Comparison of ENCODE assay signal across 8 cellular contexts in the genomic region with DNA sequence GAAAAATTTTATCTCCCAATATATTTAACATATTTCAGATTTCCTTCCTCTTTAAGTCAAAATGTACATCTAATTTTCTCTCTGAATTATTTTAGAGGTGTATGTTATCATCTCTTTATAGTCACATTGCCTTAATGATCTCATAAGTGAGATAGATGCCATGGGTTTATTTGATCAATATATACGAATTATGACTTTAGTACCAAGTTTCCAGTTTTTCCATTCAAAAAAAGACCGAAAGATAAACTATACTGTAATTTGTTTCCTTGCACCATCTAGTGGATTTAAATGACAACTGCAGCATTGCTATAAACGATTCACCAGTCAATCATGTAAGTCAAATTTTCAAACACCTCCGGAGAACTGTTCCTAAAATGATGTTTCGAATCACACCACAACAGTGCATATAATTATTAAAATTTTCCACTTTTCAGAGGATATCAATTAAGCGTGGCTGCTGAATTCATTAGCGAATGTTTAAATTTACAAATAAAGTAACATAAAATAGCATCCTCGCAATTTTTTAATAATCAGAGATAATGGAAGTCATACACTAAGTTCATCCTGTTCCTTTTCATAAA. TPM values are rescaled to one million over a fixed set of nuclear protein-coding genes. Genes with fewer than 3 reads are reported as not detected.
DNase-seq lines count a peak whose midpoint lies in the region; ATAC-seq, FAIRE-seq and TF ChIP-seq lines count a peak whose summit lies in the region.

No MANE protein-coding gene starts in this region.

- no peaks in the 10 kb centered on the region for H3K9me3 ChIP-seq in pancreas

- peak; percentile 74 for ATAC-seq in GM19395 (IDR thresholded peaks at IDR 0.05; ENCODE audit: unreplicated experiment)
- ATAC-seq in HG03432 (IDR thresholded peaks at IDR 0.05; ENCODE audit: unreplicated experiment) = peak; percentile 61
- peak; percentile 43 to 63 for ATAC-seq in activated naive CD4-positive, alpha-beta T cell treated with anti-CD3 and anti-CD28 coated beads, Interleukin-2, amount 50 U/mL, for 72 hours
- ATAC-seq in pancreas = peak; percentile 37 to 63 (median 58)

- DNase-seq in DMS 273 (lab: John Stamatoyannopoulos, UW; ENCODE audit: unreplicated experiment) (peak; percentile 70), NCI-H446 (lab: John Stamatoyannopoulos, UW) (peak; percentile 56 to 78), glomerular visceral epithelial cell (ENCODE audit: extremely low spot score) (peak; percentile 59), pancreas (no peak)
- DNase-seq in activated naive CD4-positive, alpha-beta T cell treated with anti-CD3 and anti-CD28 coated beads, Interleukin-2, amount 50 U/mL, for 72 hours (ENCODE audit: low spot score in 2 of 2) = no peak
- no peak for DNase-seq in effector CD4-positive, alpha-beta T cell

- WGBS in pancreas, 2 donors = 0% methylated on average over 8 of the region's 8 CpGs

- peak overlapping the region; percentile 84 to 97 (median 91) for H3K27ac ChIP-seq in pancreas

- H3K4me3 ChIP-seq in pancreas = peak overlapping the region; percentile 47 to 81 (median 66)

- H3K27ac Mint-ChIP-seq in activated naive CD4-positive, alpha-beta T cell treated with anti-CD3 and anti-CD28 coated beads, Interleukin-2, amount 50 U/mL, for 72 hours = peak overlapping the region; percentile 100

- no peaks in the 10 kb centered on the region for H3K36me3 ChIP-seq in pancreas

- H3K36me3 Mint-ChIP-seq in activated naive CD4-positive, alpha-beta T cell treated with anti-CD3 and anti-CD28 coated beads, Interleukin-2, amount 50 U/mL, for 72 hours = peaks cover 38 to 44% of the 10 kb centered on the region in 2 donors

- peak; percentile 36 to 62 (median 55) for TF ChIP-seq CTCF in pancreas (IDR thresholded peaks at IDR 0.05)

- peak; percentile 90 for FAIRE-seq in pancreas (lab: Jason Lieb, UNC)

- H3K9me3 Mint-ChIP-seq in activated naive CD4-positive, alpha-beta T cell treated with anti-CD3 and anti-CD28 coated beads, Interleukin-2, amount 50 U/mL, for 72 hours = no peaks in the 10 kb centered on the region

- H3K4me1 ChIP-seq in pancreas = peaks cover 0 to 27% (median 10%) of the 10 kb centered on the region in 3 donors

- intact Hi-C loops in pancreas (cut with DNase I) = no loop called here

- H3K27me3 ChIP-seq in pancreas = no peaks in the 10 kb centered on the region

RNA-seq across cellular contexts. Expression of gene ATXN7L3B, which starts 0.4 kb away (rescaled TPM):
- total RNA-seq in activated naive CD4-positive, alpha-beta T cell treated with anti-CD3 and anti-CD28 coated beads, Interleukin-2, amount 50 U/mL, for 72 hours = 10 to 100 TPM; 16.6 to 22.9 TPM
- total RNA-seq in pancreas = 10 to 100 TPM in 5 of 6 donors, 1 to 10 TPM in 1; 9.7 to 23.3 (median 14.2) TPM
- polyA plus RNA-seq in pancreas = 10 to 100 TPM in 1 of 2 donors, 1 to 10 TPM in 1; 5.4 to 11.9 TPM

Comparison
In these comparisons a context has a peak if more than half of its experiments do, and no peak if none do; other contexts are left out.
1. DNase-seq: peak in DMS 273 (single experiment), NCI-H446 (2 of 2) and glomerular visceral epithelial cell (single experiment); none in activated naive CD4-positive, alpha-beta T cell treated with anti-CD3 and anti-CD28 coated beads, Interleukin-2, amount 50 U/mL, for 72 hours (0 of 2), pancreas (0 of 6) and effector CD4-positive, alpha-beta T cell (single experiment).
2. Peak in every context shown above with its lines, with median percentiles within 50 percentile points of each other: ATAC-seq.